8 cellular contexts compared by ENCODE assay signal in genomic region chr1:108961752-108962486, GRCh38. TPM values are rescaled to one million over a fixed set of nuclear protein-coding genes. Genes with fewer than 3 reads are reported as not detected.
A peak's percentile ranks its signal among the peaks of the same experiment; 100 is the strongest.
DNase-seq lines count a peak whose midpoint lies in the region; ATAC-seq and TF ChIP-seq lines count a peak whose summit lies in the region.

No MANE protein-coding gene starts in this region.

- ATAC-seq in heart right ventricle, result no peak
- no peak for ATAC-seq in memory B cell (ENCODE audit: low read depth)
- no peak for ATAC-seq in HG03520 (IDR thresholded peaks at IDR 0.05; ENCODE audit: unreplicated experiment)

- peaks cover 19% of the 10 kb centered on the region for H3K4me1 Mint-ChIP-seq in memory B cell

- peaks cover 9 to 39% (median 20%) of the 10 kb centered on the region in 9 donors for H3K4me1 ChIP-seq in heart right ventricle
- H3K4me1 ChIP-seq in ascending aorta, result peaks cover 11 to 13% of the 10 kb centered on the region in 2 donors
- H3K4me1 ChIP-seq in urinary bladder (ENCODE audit: insufficient read depth), result peaks cover 3% of the 10 kb centered on the region

- H3K36me3 ChIP-seq in heart right ventricle, result peaks cover 0 to 21% (median 0%) of the 10 kb centered on the region in 9 donors
- peaks cover 0 to 4% of the 10 kb centered on the region in 2 donors for H3K36me3 ChIP-seq in ascending aorta
- H3K36me3 ChIP-seq in urinary bladder (ENCODE audit: insufficient read depth), result no peaks in the 10 kb centered on the region

- no peaks in the 10 kb centered on the region for H3K9me3 Mint-ChIP-seq in memory B cell

- peaks cover 9% of the 10 kb centered on the region for H3K36me3 Mint-ChIP-seq in memory B cell

- peak overlapping the region; percentile 92 for H3K4me3 Mint-ChIP-seq in memory B cell

- H3K4me3 ChIP-seq in heart right ventricle (peak overlapping the region in 9 of 10 donors; percentile 67 to 93 (median 80)), ascending aorta (peak overlapping the region; percentile 76 to 91), urinary bladder (ENCODE audit: low read depth, low read length) (peak overlapping the region; percentile 83)

- no peaks in the 10 kb centered on the region for H3K27me3 Mint-ChIP-seq in memory B cell

- TF ChIP-seq CTCF in heart right ventricle (IDR thresholded peaks at IDR 0.05) (no peak), ascending aorta (IDR thresholded peaks at IDR 0.05) (no peak)

- H3K27ac Mint-ChIP-seq in memory B cell, result peak overlapping the region; percentile 95

- peak overlapping the region in 7 of 10 donors; percentile 93 to 97 (median 96) for H3K27ac ChIP-seq in heart right ventricle
- peak overlapping the region; percentile 93 to 97 for H3K27ac ChIP-seq in ascending aorta
- H3K27ac ChIP-seq in urinary bladder (ENCODE audit: low read depth), result no peak overlapping the region

- H3K9me3 ChIP-seq in heart right ventricle (no peaks in the 10 kb centered on the region), ascending aorta (no peaks in the 10 kb centered on the region)

- intact Hi-C loops in heart right ventricle (cut with DNase I), result loop anchor here in 6 of 10 donors (2.0 to 10.0 kb wide), 4 partner anchors 139 to 153 kb away; partner anchors contain the start of gene ELAPOR1 (in 3 of the 6)
- intact Hi-C loops in cardiac septum (cut with DNase I), result loop anchor here (2.0 to 5.0 kb wide), 3 partner anchors 79 to 150 kb away; partner anchors contain the start of genes ELAPOR1 and TMEM167B
- intact Hi-C loops in ascending aorta (cut with DNase I), result loop anchor here (2.0 to 5.0 kb wide), 6 partner anchors 81 to 465 kb away; partner anchors contain the start of genes ELAPOR1, PSMA5, STXBP3 and WDR47

- no peak for DNase-seq in heart right ventricle
- DNase-seq in cardiac septum (ENCODE audit: low spot score), result no peak
- no peak for DNase-seq in ascending aorta (ENCODE audit: low spot score in 2 of 2)
- DNase-seq in memory B cell (ENCODE audit: low spot score in 2 of 2), result no peak
- DNase-seq in DMS153 treated with DMSO at 0.1 percent for 48 hours (lab: John Stamatoyannopoulos, UW; ENCODE audit: unreplicated experiment), result no peak
- DNase-seq in activated CD4-positive, alpha-beta T cell treated with anti-CD3 and anti-CD28 coated beads, Interleukin-2, amount 50 U/mL, for 48 hours, result no peak

- 93 to 94% methylated on average over 15 of the region's 15 CpGs for WGBS in heart right ventricle, 2 donors
- WGBS in urinary bladder, result 92% methylated on average over 15 of the region's 15 CpGs

- H3K27me3 ChIP-seq in heart right ventricle (no peaks in the 10 kb centered on the region), ascending aorta (no peaks in the 10 kb centered on the region)

RNA-seq across cellular contexts. Expression of gene CLCC1, which starts 1.4 kb away (rescaled TPM):
- 10 to 100 TPM; 25.5 to 32.5 (median 28.3) TPM for total RNA-seq in heart right ventricle
- polyA plus RNA-seq in heart right ventricle, result 10 to 100 TPM; 11.3 to 12.9 TPM
- 24.7 TPM for total RNA-seq in cardiac septum
- total RNA-seq in ascending aorta, result 18.1 TPM
- 37.7 TPM for total RNA-seq in urinary bladder
- 17.9 TPM for polyA plus RNA-seq in urinary bladder
